In the genomic region with DNA sequence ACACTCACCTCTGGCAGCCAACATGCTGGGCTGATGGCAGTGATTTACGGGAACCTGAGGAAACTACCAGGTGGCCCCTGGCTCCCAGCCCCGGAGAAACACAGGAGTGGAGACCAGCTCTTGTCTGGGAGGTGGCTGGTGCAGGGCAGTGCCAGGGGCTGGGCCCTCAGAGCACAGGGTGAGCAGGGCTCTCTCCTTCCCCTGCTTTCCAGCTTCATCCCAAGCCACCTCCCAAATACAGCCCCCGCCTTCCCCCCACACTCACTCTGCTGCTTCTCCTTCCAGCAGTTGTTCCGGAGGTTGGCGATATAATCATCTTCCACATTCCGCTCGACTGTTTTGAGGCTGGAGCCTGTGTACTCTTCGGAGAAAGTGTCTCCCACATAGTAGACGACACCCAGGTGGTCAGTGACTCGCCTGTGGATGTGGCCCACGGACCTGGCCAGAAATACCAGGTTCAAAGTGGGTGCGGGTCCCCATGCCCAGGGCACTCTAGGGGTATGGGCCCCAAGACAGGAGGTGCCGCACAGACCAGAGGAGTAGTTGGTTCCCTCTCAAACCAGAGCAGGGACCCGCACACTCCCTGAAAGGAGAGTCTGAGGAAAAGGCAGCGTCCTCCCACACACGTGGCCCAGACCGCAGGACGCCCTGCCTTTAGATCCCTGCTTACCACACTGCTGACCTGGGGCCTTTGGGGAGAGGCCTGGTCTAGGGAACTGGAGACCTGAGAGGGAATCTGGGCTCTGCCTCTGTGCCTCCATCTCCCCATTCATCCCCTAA, we compare ENCODE assay signal across 1 cellular context.
TF ChIP-seq lines count a peak whose summit lies in the region.

No MANE protein-coding gene starts in this region.

TF ChIP-seq in GM12878, 131 proteins besides CTCF, POLR2A, EP300 and RAD21 (continued from another document):
- no peak for TF ChIP-seq SPI1 (IDR thresholded peaks at IDR 0.05; ENCODE audit: borderline replicate concordance, insufficient read depth, low read depth, low read length)
- TF ChIP-seq TARDBP (IDR thresholded peaks at IDR 0.05; ENCODE audit: borderline replicate concordance): no peak
